ENCODE assay signal across 9 cellular contexts in genomic region chr15:31265090-31265870, GRCh38.
DNase-seq lines count a peak whose midpoint lies in the region; ATAC-seq and TF ChIP-seq lines count a peak whose summit lies in the region.
"Had no signal": no experiment of that assay in that cellular context is flagged by ENCODE, and none has a peak within 500 bp of the region (broad histone marks: within the 10 kb centered on the region; RNA-seq: fewer than 3 reads in every experiment).

No MANE protein-coding gene starts in this region.

- no peaks in the 10 kb centered on the region for H3K36me3 Mint-ChIP-seq in activated CD8-positive, alpha-beta T cell treated with anti-CD3 and anti-CD28 coated beads for 36 hours (ENCODE audit: low read depth)
- H3K36me3 Mint-ChIP-seq in GM23338 (ENCODE audit: low read depth): no peaks in the 10 kb centered on the region

- H3K27ac Mint-ChIP-seq in activated CD8-positive, alpha-beta T cell treated with anti-CD3 and anti-CD28 coated beads for 36 hours: peak overlapping the region; percentile 69
- no peak overlapping the region for H3K27ac Mint-ChIP-seq in GM23338

- H3K9me2 ChIP-seq in GM23338 (ENCODE audit: insufficient read depth): peaks cover 7% of the 10 kb centered on the region; the same call in 1 of the 2 replicates

- no peak overlapping the region for H3K4me3 Mint-ChIP-seq in activated CD8-positive, alpha-beta T cell treated with anti-CD3 and anti-CD28 coated beads for 36 hours
- H3K4me3 Mint-ChIP-seq in GM23338: no peak overlapping the region

- no peaks in the 10 kb centered on the region for H3K9me3 Mint-ChIP-seq in activated CD8-positive, alpha-beta T cell treated with anti-CD3 and anti-CD28 coated beads for 36 hours
- no peaks in the 10 kb centered on the region for H3K9me3 Mint-ChIP-seq in GM23338

- H2AFZ ChIP-seq in GM23338: no peak overlapping the region

- H4K20me1 ChIP-seq in BLaER1 (peaks cover 17% of the 10 kb centered on the region), GM23338 (replicated peaks; ENCODE audit: insufficient read depth) (no peaks in the 10 kb centered on the region)

- POLR2A ChIA-PET in activated CD8-positive, alpha-beta T cell treated with anti-CD3 and anti-CD28 coated beads for 36 hours (lab: Charles Lee): interaction anchor here (1.0 to 2.1 kb wide), 9 partner anchors 16 to 170 kb away, joined by 3 to 10 read pairs (median 4); partner anchors contain the start of gene KLF13

- H3K27ac ChIP-seq in BLaER1 (peak overlapping the region; percentile 92), lung (ENCODE audit: low read depth in 1 of 2, low read length in 1 of 2) (peak overlapping the region in 1 of 2 donors; percentile 92), GM23338 (ENCODE audit: low read depth) (no peak overlapping the region)

- DNase-seq in activated CD8-positive, alpha-beta T cell treated with anti-CD3 and anti-CD28 coated beads for 36 hours: no peak
- DNase-seq in lung (ENCODE audit: low spot score) (peak; percentile 30), NCI-H2196 treated with DMSO at 0.1 percent for 48 hours (lab: John Stamatoyannopoulos, UW; ENCODE audit: unreplicated experiment) (no peak), GM23338 (ENCODE audit: low spot score) (no peak), NCI-H82 treated with DMSO at 0.1 percent for 48 hours (lab: John Stamatoyannopoulos, UW; ENCODE audit: unreplicated experiment) (no peak)
- DNase-seq: cortex of kidney had no signal

- WGBS in lung, 2 donors: 65 to 67% methylated on average over 20 to 21 of the region's 21 CpGs

- H3K4me2 ChIP-seq in BLaER1: peak overlapping the region; percentile 98
- no peak overlapping the region for H3K4me2 ChIP-seq in GM23338

- peak overlapping the region; percentile 76; the same call in 1 of the 2 replicates for H3K9ac ChIP-seq in BLaER1

- H3K4me3 ChIP-seq in BLaER1: peak overlapping the region; percentile 37
- no peak overlapping the region for H3K4me3 ChIP-seq in lung
- H3K4me3 ChIP-seq in GM23338: no peak overlapping the region

- H3K4me1 ChIP-seq in BLaER1: peaks cover 85% of the 10 kb centered on the region
- peaks cover 0 to 19% of the 10 kb centered on the region in 2 donors for H3K4me1 ChIP-seq in lung (ENCODE audit: control insufficient read depth in 2 of 2, insufficient read depth in 2 of 2, low read length in 2 of 2)
- no peaks in the 10 kb centered on the region for H3K4me1 ChIP-seq in GM23338 (ENCODE audit: insufficient read depth)

- H3K27me3 Mint-ChIP-seq in activated CD8-positive, alpha-beta T cell treated with anti-CD3 and anti-CD28 coated beads for 36 hours: peaks cover 3% of the 10 kb centered on the region
- H3K27me3 Mint-ChIP-seq in GM23338 (ENCODE audit: insufficient read depth, low read depth, poor library complexity): peaks cover 14% of the 10 kb centered on the region

- TF ChIP-seq CTCF in activated CD8-positive, alpha-beta T cell treated with anti-CD3 and anti-CD28 coated beads for 36 hours (IDR thresholded peaks at IDR 0.05): no peak
- TF ChIP-seq CTCF in lung (IDR thresholded peaks at IDR 0.05; ENCODE audit: control extremely low read depth, extremely low read depth) (no peak), GM23338 (conservative IDR thresholded peaks at IDR 0.05; ENCODE audit: low read depth in 2 of 2) (no peak)

- H3K27me3 ChIP-seq in BLaER1: no peaks in the 10 kb centered on the region
- no peaks in the 10 kb centered on the region for H3K27me3 ChIP-seq in lung (ENCODE audit: control insufficient read depth, insufficient read depth)
- H3K27me3 ChIP-seq in GM23338 (ENCODE audit: insufficient read depth): no peaks in the 10 kb centered on the region

- ATAC-seq in GM21381 (IDR thresholded peaks at IDR 0.05; ENCODE audit: unreplicated experiment) (peak; percentile 3), lung (ENCODE audit: insufficient read depth, low FRiP score) (no peak), GM23338 (no peak; the same call in 1 of the 3 replicates), GM19467 (IDR thresholded peaks at IDR 0.05; ENCODE audit: unreplicated experiment) (no peak)
- no peak for ATAC-seq in activated CD8-positive, alpha-beta T cell treated with anti-CD3 and anti-CD28 coated beads for 36 hours

- H3K9me3 ChIP-seq in BLaER1 (no peaks in the 10 kb centered on the region), lung (ENCODE audit: control insufficient read depth in 2 of 2, insufficient read depth in 1 of 2, low read length in 1 of 2) (no peaks in the 10 kb centered on the region)

- intact Hi-C loops in activated CD8-positive, alpha-beta T cell treated with anti-CD3 and anti-CD28 coated beads for 36 hours (cut with micrococcal nuclease): loop anchor here (5.0 kb wide), 1 partner anchor 97 kb away; no protein-coding TSS in a partner anchor

- H3K79me2 ChIP-seq in GM23338 (replicated peaks; ENCODE audit: insufficient read depth): no peaks in the 10 kb centered on the region

- CTCF ChIA-PET in activated CD8-positive, alpha-beta T cell treated with anti-CD3 and anti-CD28 coated beads for 36 hours (lab: Charles Lee): interaction anchor here (1.1 to 2.7 kb wide), 4 partner anchors 9 to 224 kb away, joined by 3 to 14 read pairs (median 7); no protein-coding TSS in a partner anchor

- H3K4me1 Mint-ChIP-seq in activated CD8-positive, alpha-beta T cell treated with anti-CD3 and anti-CD28 coated beads for 36 hours (ENCODE audit: low read depth): peaks cover 58% of the 10 kb centered on the region
- H3K4me1 Mint-ChIP-seq in GM23338: peaks cover 5% of the 10 kb centered on the region

- H3K36me3 ChIP-seq in BLaER1: no peaks in the 10 kb centered on the region
- no peaks in the 10 kb centered on the region for H3K36me3 ChIP-seq in lung (ENCODE audit: control insufficient read depth in 2 of 2, insufficient read depth in 2 of 2, low read length in 2 of 2)
- no peaks in the 10 kb centered on the region for H3K36me3 ChIP-seq in GM23338 (ENCODE audit: insufficient read depth)

- H3F3A ChIP-seq in GM23338 (replicated peaks; ENCODE audit: low read depth): no peaks in the 10 kb centered on the region

TF ChIP-seq in GM23338, 12 proteins besides CTCF, POLR2A, EP300 and RAD21:
- TF ChIP-seq ZNF114 (CRISPR knock-in tag; IDR thresholded peaks at IDR 0.05) (no peak), POLR2AphosphoS5 (IDR thresholded peaks at IDR 0.05; ENCODE audit: low read depth) (no peak), JUNB (IDR thresholded peaks at IDR 0.05; ENCODE audit: unreplicated experiment) (no peak)
